Comparison of ENCODE assay signal across 1 cellular context in the genomic region with DNA sequence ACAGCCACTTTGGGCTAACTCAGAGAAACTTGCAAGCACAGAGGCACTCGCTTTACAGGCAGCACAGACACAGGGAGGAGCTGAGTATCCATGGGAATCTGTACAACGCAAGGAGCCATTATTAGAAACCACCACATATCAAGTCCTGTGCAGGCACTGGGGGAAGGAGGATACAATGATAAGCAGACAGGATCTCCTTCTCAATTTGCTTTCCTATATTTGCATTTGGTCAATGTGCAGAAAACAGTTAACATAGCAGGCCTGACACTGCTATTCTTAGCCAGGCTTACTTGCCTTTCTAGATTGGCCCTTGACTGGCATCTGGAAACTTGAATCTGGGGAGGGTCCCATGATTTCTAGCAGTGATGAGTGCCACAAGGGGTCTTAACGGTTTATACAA.
TF ChIP-seq lines count a peak whose summit lies in the region.

No MANE protein-coding gene starts in this region.

TF ChIP-seq in K562, 482 proteins besides CTCF, POLR2A, EP300 and RAD21 (continued from another document and continues in another):
- TF ChIP-seq, protein P1, sequence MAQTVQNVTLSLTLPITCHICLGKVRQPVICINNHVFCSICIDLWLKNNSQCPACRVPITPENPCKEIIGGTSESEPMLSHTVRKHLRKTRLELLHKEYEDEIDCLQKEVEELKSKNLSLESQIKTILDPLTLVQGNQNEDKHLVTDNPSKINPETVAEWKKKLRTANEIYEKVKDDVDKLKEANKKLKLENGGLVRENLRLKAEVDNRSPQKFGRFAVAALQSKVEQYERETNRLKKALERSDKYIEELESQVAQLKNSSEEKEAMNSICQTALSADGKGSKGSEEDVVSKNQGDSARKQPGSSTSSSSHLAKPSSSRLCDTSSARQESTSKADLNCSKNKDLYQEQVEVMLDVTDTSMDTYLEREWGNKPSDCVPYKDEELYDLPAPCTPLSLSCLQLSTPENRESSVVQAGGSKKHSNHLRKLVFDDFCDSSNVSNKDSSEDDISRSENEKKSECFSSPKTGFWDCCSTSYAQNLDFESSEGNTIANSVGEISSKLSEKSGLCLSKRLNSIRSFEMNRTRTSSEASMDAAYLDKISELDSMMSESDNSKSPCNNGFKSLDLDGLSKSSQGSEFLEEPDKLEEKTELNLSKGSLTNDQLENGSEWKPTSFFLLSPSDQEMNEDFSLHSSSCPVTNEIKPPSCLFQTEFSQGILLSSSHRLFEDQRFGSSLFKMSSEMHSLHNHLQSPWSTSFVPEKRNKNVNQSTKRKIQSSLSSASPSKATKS (CRISPR knock-in tag; IDR thresholded peaks at IDR 0.05), result no peak
- TF ChIP-seq, protein P2, sequence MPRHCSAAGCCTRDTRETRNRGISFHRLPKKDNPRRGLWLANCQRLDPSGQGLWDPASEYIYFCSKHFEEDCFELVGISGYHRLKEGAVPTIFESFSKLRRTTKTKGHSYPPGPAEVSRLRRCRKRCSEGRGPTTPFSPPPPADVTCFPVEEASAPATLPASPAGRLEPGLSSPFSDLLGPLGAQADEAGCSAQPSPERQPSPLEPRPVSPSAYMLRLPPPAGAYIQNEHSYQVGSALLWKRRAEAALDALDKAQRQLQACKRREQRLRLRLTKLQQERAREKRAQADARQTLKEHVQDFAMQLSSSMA (CRISPR knock-in tag; IDR thresholded peaks at IDR 0.05), result no peak
- TF ChIP-seq PHB (CRISPR knock-in tag; IDR thresholded peaks at IDR 0.05) (no peak), TEAD4 (IDR thresholded peaks at IDR 0.05; ENCODE audit: low read length) (peak; percentile 99), TEAD4 (CRISPR knock-in tag; IDR thresholded peaks at IDR 0.05; ENCODE audit: borderline replicate concordance) (no peak), KDM2B (CRISPR knock-in tag; IDR thresholded peaks at IDR 0.05) (no peak), NFXL1 (CRISPR knock-in tag; IDR thresholded peaks at IDR 0.05) (no peak), ZC3H4 (CRISPR knock-in tag; IDR thresholded peaks at IDR 0.05; ENCODE audit: borderline replicate concordance) (no peak), MIER1 (IDR thresholded peaks at IDR 0.05; ENCODE audit: low read depth) (no peak), ZNF354B (CRISPR knock-in tag; IDR thresholded peaks at IDR 0.05) (no peak), SNRNP70 (optimal IDR thresholded peaks at IDR 0.05; ENCODE audit: low read depth, low read length) (no peak), NRF1 (conservative IDR thresholded peaks at IDR 0.05 in 1 of 2, IDR thresholded peaks at IDR 0.05 in 1 of 2) (no peak; a peak in 1 of 4 replicates), FOXK1 (CRISPR knock-in tag; IDR thresholded peaks at IDR 0.05; ENCODE audit: borderline replicate concordance) (no peak), ZBED1 (IDR thresholded peaks at IDR 0.05) (peak; percentile 89; the same call in 1 of the 2 replicates), NFIX (CRISPR knock-in tag; IDR thresholded peaks at IDR 0.05; ENCODE audit: low read depth) (no peak), MYBL2 (IDR thresholded peaks at IDR 0.05; ENCODE audit: low read depth) (no peak), MYBL2 (CRISPR knock-in tag; IDR thresholded peaks at IDR 0.05; ENCODE audit: borderline replicate concordance) (no peak), ZNF324 (CRISPR knock-in tag; IDR thresholded peaks at IDR 0.05) (no peak), SRSF1 (IDR thresholded peaks at IDR 0.05; ENCODE audit: low read depth, low read length) (no peak), SPI1 (IDR thresholded peaks at IDR 0.05; ENCODE audit: borderline replicate concordance, low read depth, low read length) (no peak), SREBF2 (CRISPR knock-in tag; IDR thresholded peaks at IDR 0.05) (no peak), ZNF507 (tag; conservative IDR thresholded peaks at IDR 0.05) (no peak), SNIP1 (IDR thresholded peaks at IDR 0.05; ENCODE audit: low read depth) (no peak), MEF2D (tag; conservative IDR thresholded peaks at IDR 0.05; ENCODE audit: low read depth) (peak; percentile 99)
- TF ChIP-seq, protein P3, sequence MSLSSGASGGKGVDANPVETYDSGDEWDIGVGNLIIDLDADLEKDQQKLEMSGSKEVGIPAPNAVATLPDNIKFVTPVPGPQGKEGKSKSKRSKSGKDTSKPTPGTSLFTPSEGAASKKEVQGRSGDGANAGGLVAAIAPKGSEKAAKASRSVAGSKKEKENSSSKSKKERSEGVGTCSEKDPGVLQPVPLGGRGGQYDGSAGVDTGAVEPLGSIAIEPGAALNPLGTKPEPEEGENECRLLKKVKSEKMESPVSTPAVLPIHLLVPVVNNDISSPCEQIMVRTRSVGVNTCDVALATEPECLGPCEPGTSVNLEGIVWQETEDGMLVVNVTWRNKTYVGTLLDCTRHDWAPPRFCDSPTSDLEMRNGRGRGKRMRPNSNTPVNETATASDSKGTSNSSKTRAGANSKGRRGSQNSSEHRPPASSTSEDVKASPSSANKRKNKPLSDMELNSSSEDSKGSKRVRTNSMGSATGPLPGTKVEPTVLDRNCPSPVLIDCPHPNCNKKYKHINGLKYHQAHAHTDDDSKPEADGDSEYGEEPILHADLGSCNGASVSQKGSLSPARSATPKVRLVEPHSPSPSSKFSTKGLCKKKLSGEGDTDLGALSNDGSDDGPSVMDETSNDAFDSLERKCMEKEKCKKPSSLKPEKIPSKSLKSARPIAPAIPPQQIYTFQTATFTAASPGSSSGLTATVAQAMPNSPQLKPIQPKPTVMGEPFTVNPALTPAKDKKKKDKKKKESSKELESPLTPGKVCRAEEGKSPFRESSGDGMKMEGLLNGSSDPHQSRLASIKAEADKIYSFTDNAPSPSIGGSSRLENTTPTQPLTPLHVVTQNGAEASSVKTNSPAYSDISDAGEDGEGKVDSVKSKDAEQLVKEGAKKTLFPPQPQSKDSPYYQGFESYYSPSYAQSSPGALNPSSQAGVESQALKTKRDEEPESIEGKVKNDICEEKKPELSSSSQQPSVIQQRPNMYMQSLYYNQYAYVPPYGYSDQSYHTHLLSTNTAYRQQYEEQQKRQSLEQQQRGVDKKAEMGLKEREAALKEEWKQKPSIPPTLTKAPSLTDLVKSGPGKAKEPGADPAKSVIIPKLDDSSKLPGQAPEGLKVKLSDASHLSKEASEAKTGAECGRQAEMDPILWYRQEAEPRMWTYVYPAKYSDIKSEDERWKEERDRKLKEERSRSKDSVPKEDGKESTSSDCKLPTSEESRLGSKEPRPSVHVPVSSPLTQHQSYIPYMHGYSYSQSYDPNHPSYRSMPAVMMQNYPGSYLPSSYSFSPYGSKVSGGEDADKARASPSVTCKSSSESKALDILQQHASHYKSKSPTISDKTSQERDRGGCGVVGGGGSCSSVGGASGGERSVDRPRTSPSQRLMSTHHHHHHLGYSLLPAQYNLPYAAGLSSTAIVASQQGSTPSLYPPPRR (CRISPR knock-in tag; IDR thresholded peaks at IDR 0.05; ENCODE audit: borderline replicate concordance), result peak; percentile 96; the same call in 1 of the 2 replicates
- TF ChIP-seq, protein P4, sequence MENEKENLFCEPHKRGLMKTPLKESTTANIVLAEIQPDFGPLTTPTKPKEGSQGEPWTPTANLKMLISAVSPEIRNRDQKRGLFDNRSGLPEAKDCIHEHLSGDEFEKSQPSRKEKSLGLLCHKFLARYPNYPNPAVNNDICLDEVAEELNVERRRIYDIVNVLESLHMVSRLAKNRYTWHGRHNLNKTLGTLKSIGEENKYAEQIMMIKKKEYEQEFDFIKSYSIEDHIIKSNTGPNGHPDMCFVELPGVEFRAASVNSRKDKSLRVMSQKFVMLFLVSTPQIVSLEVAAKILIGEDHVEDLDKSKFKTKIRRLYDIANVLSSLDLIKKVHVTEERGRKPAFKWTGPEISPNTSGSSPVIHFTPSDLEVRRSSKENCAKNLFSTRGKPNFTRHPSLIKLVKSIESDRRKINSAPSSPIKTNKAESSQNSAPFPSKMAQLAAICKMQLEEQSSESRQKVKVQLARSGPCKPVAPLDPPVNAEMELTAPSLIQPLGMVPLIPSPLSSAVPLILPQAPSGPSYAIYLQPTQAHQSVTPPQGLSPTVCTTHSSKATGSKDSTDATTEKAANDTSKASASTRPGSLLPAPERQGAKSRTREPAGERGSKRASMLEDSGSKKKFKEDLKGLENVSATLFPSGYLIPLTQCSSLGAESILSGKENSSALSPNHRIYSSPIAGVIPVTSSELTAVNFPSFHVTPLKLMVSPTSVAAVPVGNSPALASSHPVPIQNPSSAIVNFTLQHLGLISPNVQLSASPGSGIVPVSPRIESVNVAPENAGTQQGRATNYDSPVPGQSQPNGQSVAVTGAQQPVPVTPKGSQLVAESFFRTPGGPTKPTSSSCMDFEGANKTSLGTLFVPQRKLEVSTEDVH (IDR thresholded peaks at IDR 0.05; ENCODE audit: low read depth, partially characterized antibody), result no peak
- TF ChIP-seq, protein P5, sequence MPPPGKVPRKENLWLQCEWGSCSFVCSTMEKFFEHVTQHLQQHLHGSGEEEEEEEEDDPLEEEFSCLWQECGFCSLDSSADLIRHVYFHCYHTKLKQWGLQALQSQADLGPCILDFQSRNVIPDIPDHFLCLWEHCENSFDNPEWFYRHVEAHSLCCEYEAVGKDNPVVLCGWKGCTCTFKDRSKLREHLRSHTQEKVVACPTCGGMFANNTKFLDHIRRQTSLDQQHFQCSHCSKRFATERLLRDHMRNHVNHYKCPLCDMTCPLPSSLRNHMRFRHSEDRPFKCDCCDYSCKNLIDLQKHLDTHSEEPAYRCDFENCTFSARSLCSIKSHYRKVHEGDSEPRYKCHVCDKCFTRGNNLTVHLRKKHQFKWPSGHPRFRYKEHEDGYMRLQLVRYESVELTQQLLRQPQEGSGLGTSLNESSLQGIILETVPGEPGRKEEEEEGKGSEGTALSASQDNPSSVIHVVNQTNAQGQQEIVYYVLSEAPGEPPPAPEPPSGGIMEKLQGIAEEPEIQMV (tag; conservative IDR thresholded peaks at IDR 0.05; ENCODE audit: low read depth), result no peak
- TF ChIP-seq, protein P6, sequence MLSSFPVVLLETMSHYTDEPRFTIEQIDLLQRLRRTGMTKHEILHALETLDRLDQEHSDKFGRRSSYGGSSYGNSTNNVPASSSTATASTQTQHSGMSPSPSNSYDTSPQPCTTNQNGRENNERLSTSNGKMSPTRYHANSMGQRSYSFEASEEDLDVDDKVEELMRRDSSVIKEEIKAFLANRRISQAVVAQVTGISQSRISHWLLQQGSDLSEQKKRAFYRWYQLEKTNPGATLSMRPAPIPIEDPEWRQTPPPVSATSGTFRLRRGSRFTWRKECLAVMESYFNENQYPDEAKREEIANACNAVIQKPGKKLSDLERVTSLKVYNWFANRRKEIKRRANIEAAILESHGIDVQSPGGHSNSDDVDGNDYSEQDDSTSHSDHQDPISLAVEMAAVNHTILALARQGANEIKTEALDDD (IDR thresholded peaks at IDR 0.05), result peak; percentile 78
- TF ChIP-seq, protein P7, sequence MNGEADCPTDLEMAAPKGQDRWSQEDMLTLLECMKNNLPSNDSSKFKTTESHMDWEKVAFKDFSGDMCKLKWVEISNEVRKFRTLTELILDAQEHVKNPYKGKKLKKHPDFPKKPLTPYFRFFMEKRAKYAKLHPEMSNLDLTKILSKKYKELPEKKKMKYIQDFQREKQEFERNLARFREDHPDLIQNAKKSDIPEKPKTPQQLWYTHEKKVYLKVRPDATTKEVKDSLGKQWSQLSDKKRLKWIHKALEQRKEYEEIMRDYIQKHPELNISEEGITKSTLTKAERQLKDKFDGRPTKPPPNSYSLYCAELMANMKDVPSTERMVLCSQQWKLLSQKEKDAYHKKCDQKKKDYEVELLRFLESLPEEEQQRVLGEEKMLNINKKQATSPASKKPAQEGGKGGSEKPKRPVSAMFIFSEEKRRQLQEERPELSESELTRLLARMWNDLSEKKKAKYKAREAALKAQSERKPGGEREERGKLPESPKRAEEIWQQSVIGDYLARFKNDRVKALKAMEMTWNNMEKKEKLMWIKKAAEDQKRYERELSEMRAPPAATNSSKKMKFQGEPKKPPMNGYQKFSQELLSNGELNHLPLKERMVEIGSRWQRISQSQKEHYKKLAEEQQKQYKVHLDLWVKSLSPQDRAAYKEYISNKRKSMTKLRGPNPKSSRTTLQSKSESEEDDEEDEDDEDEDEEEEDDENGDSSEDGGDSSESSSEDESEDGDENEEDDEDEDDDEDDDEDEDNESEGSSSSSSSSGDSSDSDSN (IDR thresholded peaks at IDR 0.05; ENCODE audit: borderline replicate concordance in 1 of 2, low read depth in 2 of 2, low read length in 2 of 2), result no peak
- TF ChIP-seq, protein P8, sequence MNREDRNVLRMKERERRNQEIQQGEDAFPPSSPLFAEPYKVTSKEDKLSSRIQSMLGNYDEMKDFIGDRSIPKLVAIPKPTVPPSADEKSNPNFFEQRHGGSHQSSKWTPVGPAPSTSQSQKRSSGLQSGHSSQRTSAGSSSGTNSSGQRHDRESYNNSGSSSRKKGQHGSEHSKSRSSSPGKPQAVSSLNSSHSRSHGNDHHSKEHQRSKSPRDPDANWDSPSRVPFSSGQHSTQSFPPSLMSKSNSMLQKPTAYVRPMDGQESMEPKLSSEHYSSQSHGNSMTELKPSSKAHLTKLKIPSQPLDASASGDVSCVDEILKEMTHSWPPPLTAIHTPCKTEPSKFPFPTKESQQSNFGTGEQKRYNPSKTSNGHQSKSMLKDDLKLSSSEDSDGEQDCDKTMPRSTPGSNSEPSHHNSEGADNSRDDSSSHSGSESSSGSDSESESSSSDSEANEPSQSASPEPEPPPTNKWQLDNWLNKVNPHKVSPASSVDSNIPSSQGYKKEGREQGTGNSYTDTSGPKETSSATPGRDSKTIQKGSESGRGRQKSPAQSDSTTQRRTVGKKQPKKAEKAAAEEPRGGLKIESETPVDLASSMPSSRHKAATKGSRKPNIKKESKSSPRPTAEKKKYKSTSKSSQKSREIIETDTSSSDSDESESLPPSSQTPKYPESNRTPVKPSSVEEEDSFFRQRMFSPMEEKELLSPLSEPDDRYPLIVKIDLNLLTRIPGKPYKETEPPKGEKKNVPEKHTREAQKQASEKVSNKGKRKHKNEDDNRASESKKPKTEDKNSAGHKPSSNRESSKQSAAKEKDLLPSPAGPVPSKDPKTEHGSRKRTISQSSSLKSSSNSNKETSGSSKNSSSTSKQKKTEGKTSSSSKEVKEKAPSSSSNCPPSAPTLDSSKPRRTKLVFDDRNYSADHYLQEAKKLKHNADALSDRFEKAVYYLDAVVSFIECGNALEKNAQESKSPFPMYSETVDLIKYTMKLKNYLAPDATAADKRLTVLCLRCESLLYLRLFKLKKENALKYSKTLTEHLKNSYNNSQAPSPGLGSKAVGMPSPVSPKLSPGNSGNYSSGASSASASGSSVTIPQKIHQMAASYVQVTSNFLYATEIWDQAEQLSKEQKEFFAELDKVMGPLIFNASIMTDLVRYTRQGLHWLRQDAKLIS (CRISPR knock-in tag; IDR thresholded peaks at IDR 0.05), result peak; percentile 65; the same call in 1 of the 2 replicates
- TF ChIP-seq, protein P9, sequence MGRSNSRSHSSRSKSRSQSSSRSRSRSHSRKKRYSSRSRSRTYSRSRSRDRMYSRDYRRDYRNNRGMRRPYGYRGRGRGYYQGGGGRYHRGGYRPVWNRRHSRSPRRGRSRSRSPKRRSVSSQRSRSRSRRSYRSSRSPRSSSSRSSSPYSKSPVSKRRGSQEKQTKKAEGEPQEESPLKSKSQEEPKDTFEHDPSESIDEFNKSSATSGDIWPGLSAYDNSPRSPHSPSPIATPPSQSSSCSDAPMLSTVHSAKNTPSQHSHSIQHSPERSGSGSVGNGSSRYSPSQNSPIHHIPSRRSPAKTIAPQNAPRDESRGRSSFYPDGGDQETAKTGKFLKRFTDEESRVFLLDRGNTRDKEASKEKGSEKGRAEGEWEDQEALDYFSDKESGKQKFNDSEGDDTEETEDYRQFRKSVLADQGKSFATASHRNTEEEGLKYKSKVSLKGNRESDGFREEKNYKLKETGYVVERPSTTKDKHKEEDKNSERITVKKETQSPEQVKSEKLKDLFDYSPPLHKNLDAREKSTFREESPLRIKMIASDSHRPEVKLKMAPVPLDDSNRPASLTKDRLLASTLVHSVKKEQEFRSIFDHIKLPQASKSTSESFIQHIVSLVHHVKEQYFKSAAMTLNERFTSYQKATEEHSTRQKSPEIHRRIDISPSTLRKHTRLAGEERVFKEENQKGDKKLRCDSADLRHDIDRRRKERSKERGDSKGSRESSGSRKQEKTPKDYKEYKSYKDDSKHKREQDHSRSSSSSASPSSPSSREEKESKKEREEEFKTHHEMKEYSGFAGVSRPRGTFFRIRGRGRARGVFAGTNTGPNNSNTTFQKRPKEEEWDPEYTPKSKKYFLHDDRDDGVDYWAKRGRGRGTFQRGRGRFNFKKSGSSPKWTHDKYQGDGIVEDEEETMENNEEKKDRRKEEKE (IDR thresholded peaks at IDR 0.05; ENCODE audit: borderline replicate concordance in 1 of 2, control insufficient read depth in 1 of 2, low read depth in 2 of 2, low read length in 1 of 2), result no peak
